ENCODE assay signal across 8 cellular contexts in genomic region chr22:46072981-46073682, GRCh38.
DNase-seq lines count a peak whose midpoint lies in the region; ATAC-seq and TF ChIP-seq lines count a peak whose summit lies in the region.

No MANE protein-coding gene starts in this region.

- H3K9me3 ChIP-seq in OCI-LY3 (ENCODE audit: insufficient read depth, low read length), result no peaks in the 10 kb centered on the region
- H3K9me3 ChIP-seq in esophagus (ENCODE audit: control insufficient read depth in 2 of 2, insufficient read depth in 1 of 2, low read depth in 1 of 2, low read length in 1 of 2), result no peaks in the 10 kb centered on the region
- no peaks in the 10 kb centered on the region for H3K9me3 ChIP-seq in parathyroid adenoma (ENCODE audit: control insufficient read depth, low read length)

- ATAC-seq in HG03432 (IDR thresholded peaks at IDR 0.05; ENCODE audit: unreplicated experiment), result no peak
- no peak for ATAC-seq in GM21381 (IDR thresholded peaks at IDR 0.05; ENCODE audit: unreplicated experiment)
- no peak for ATAC-seq in HG03439 (IDR thresholded peaks at IDR 0.05; ENCODE audit: unreplicated experiment)

- intact Hi-C loops in Calu3 (cut with micrococcal nuclease; ENCODE audit: unreplicated experiment), result no loop called here

- H3K27me3 ChIP-seq in OCI-LY3 (ENCODE audit: low read depth, low read length) (no peaks in the 10 kb centered on the region), esophagus (ENCODE audit: control insufficient read depth in 1 of 2, insufficient read depth in 2 of 2, low read length in 2 of 2) (no peaks in the 10 kb centered on the region), parathyroid adenoma (ENCODE audit: control insufficient read depth, insufficient read depth, low read length) (no peaks in the 10 kb centered on the region)

- H3K4me3 ChIP-seq in OCI-LY3 (ENCODE audit: low read length) (peak overlapping the region; percentile 86), esophagus (ENCODE audit: low read depth in 1 of 2, low read length in 2 of 2) (peak overlapping the region; percentile 56 to 67), parathyroid adenoma (ENCODE audit: low read depth, low read length) (peak overlapping the region; percentile 66)

- no peak for DNase-seq in Calu3
- DNase-seq in stimulated activated CD4-positive, alpha-beta T cell treated with anti-CD3 and anti-CD28 coated beads, Interleukin-4, amount 100 ng/mL, for 1 hour, result no peak

- CTCF ChIA-PET in Calu3 (lab: Charles Lee), result interaction anchor here (0.6 kb wide), 2 partner anchors 13 to 87 kb away, joined by 3 to 6 read pairs; no protein-coding TSS in a partner anchor

- TSS peak; percentile 40 for BruUV-seq in Calu3 (replicated peaks; lab: Mats Ljungman, UMichigan)

- peak overlapping the region; percentile 83 for H3K4me3 Mint-ChIP-seq in Calu3 (ENCODE audit: low read depth, unreplicated experiment)

- H3K79me2 ChIP-seq in OCI-LY3 (ENCODE audit: low read length), result peaks cover 88% of the 10 kb centered on the region
- peaks cover 40% of the 10 kb centered on the region for H3K79me2 ChIP-seq in parathyroid adenoma

- WGBS in esophagus, 2 donors, result 9 to 13% methylated on average over 16 of the region's 16 CpGs

- H3K4me1 ChIP-seq in OCI-LY3 (ENCODE audit: low read length), result peaks cover 35% of the 10 kb centered on the region
- peaks cover 3 to 14% of the 10 kb centered on the region in 2 donors for H3K4me1 ChIP-seq in esophagus (ENCODE audit: control insufficient read depth in 2 of 2, insufficient read depth in 2 of 2, low read length in 1 of 2)
- peaks cover 2% of the 10 kb centered on the region for H3K4me1 ChIP-seq in parathyroid adenoma

- TF ChIP-seq CTCF in Calu3 (IDR thresholded peaks at IDR 0.05; ENCODE audit: unreplicated experiment) (no peak), OCI-LY3 (IDR thresholded peaks at IDR 0.05; ENCODE audit: low read depth, low read length) (no peak), parathyroid adenoma (IDR thresholded peaks at IDR 0.05) (no peak)

- H3K4me2 ChIP-seq in OCI-LY3 (ENCODE audit: low read length), result peak overlapping the region; percentile 95
- peak overlapping the region; percentile 82 for H3K4me2 ChIP-seq in parathyroid adenoma (ENCODE audit: low read length)

- H2AFZ ChIP-seq in OCI-LY3 (ENCODE audit: low read depth, low read length) (no peak overlapping the region), parathyroid adenoma (no peak overlapping the region)

- H3K36me3 ChIP-seq in OCI-LY3 (replicated peaks; ENCODE audit: low read depth, low read length) (peaks cover 7% of the 10 kb centered on the region), esophagus (ENCODE audit: control insufficient read depth in 2 of 2, insufficient read depth in 2 of 2, low read length in 1 of 2) (peaks cover 0 to 9% of the 10 kb centered on the region in 2 donors), parathyroid adenoma (ENCODE audit: control insufficient read depth, insufficient read depth, low read length) (no peaks in the 10 kb centered on the region)

- H3K36me3 Mint-ChIP-seq in Calu3 (ENCODE audit: insufficient read depth, unreplicated experiment), result peaks cover 95% of the 10 kb centered on the region

- H4K20me1 ChIP-seq in OCI-LY3 (ENCODE audit: insufficient read depth, low read length), result peaks cover 32% of the 10 kb centered on the region

- H3K9ac ChIP-seq in OCI-LY3 (ENCODE audit: low read length) (peak overlapping the region; percentile 87), parathyroid adenoma (no peak overlapping the region)

- H3K4me1 Mint-ChIP-seq in Calu3 (ENCODE audit: low read depth, unreplicated experiment), result peaks cover 25% of the 10 kb centered on the region

- H3K27me3 Mint-ChIP-seq in Calu3 (ENCODE audit: unreplicated experiment), result no peaks in the 10 kb centered on the region

- no peaks in the 10 kb centered on the region for H3K9me3 Mint-ChIP-seq in Calu3 (ENCODE audit: low read depth, unreplicated experiment)

- H3K27ac ChIP-seq in OCI-LY3 (ENCODE audit: low read length) (peak overlapping the region; percentile 56), esophagus (ENCODE audit: low read depth in 2 of 2, low read length in 1 of 2) (peak overlapping the region; percentile 92 to 96), parathyroid adenoma (peak overlapping the region; percentile 51)

- peak overlapping the region; percentile 98 for H3K27ac Mint-ChIP-seq in Calu3 (ENCODE audit: unreplicated experiment)
